ENCODE assay signal across 20 cellular contexts in genomic region chr3:140455476-140455875, GRCh38.
DNase-seq lines count a peak whose midpoint lies in the region; ATAC-seq and TF ChIP-seq lines count a peak whose summit lies in the region.
"Had no signal": no experiment of that assay in that cellular context is flagged by ENCODE, and none has a peak within 500 bp of the region (broad histone marks: within the 10 kb centered on the region; RNA-seq: fewer than 3 reads in every experiment).

No MANE protein-coding gene starts in this region.

- peak; percentile 98 for DNase-seq in NCI-H2171 (lab: John Stamatoyannopoulos, UW)
- DNase-seq in SJCRH30, result peak; percentile 49 to 52
- peak; percentile 75 for DNase-seq in glutamatergic neuron
- peak; percentile 30 for DNase-seq in skeletal muscle cell (ENCODE audit: low read depth)
- DNase-seq in stimulated activated naive CD8-positive, alpha-beta T cell treated with anti-CD3 and anti-CD28 coated beads, Interleukin-15, Interleukin-2, amounts not matched to agents 100 U/mL and 50 U/mL, for 24 hours, result no peak
- DNase-seq in GM23248, result no peak
- no peak for DNase-seq in activated effector memory CD4-positive, alpha-beta T cell treated with anti-CD3 and anti-CD28 coated beads, Interleukin-2, amount 50 U/mL, for 16 hours
- DNase-seq: CD4-positive, CD25-positive, alpha-beta regulatory T cell; DMS79 treated with DMSO at 0.1 percent for 48 hours; H9; HFFc6; Kasumi-1; MG63; NCI-H1436; NCI-H2029; NCI-H510A; NCI-H82; OCI-M1 had no signal

- H3K4me1 Mint-ChIP-seq in glutamatergic neuron (ENCODE audit: low read depth, unreplicated experiment), result peaks cover 19% of the 10 kb centered on the region
- H3K4me1 Mint-ChIP-seq: CD4-positive, CD25-positive, alpha-beta regulatory T cell had no signal

- H3K4me1 ChIP-seq in SJCRH30, result no peaks in the 10 kb centered on the region
- no peaks in the 10 kb centered on the region for H3K4me1 ChIP-seq in GM23248 (ENCODE audit: insufficient read depth)
- H3K4me1 ChIP-seq: SJSA1 had no signal

- ATAC-seq in GM21825 (IDR thresholded peaks at IDR 0.05; ENCODE audit: unreplicated experiment), result no peak
- ATAC-seq in stimulated activated naive CD8-positive, alpha-beta T cell treated with anti-CD3 and anti-CD28 coated beads, Interleukin-15, Interleukin-2, amounts not matched to agents 100 U/mL and 50 U/mL, for 24 hours, result no peak

- H3K9ac ChIP-seq in GM23248, result no peak overlapping the region

- peak overlapping the region; percentile 92 for H3K27ac Mint-ChIP-seq in glutamatergic neuron (ENCODE audit: unreplicated experiment)
- H3K27ac Mint-ChIP-seq: CD4-positive, CD25-positive, alpha-beta regulatory T cell; H9; HFFc6 had no signal

- H3K36me3 ChIP-seq in SJCRH30 (no peaks in the 10 kb centered on the region), GM23248 (ENCODE audit: low read depth) (no peaks in the 10 kb centered on the region)
- H3K36me3 ChIP-seq: MG63, SJSA1 had no signal

- peaks cover 4% of the 10 kb centered on the region for H3K27me3 Mint-ChIP-seq in glutamatergic neuron (ENCODE audit: unreplicated experiment)
- H3K27me3 Mint-ChIP-seq: CD4-positive, CD25-positive, alpha-beta regulatory T cell had no signal

- in situ Hi-C loops in GM23248 (cut with MboI), result no loop called here

- no peaks in the 10 kb centered on the region for H4K20me1 ChIP-seq in GM23248 (ENCODE audit: insufficient read depth)

- H3K36me3 Mint-ChIP-seq in glutamatergic neuron (ENCODE audit: unreplicated experiment), result no peaks in the 10 kb centered on the region
- H3K36me3 Mint-ChIP-seq: CD4-positive, CD25-positive, alpha-beta regulatory T cell had no signal

- no peak overlapping the region for H2AFZ ChIP-seq in GM23248

- H3K9me3 Mint-ChIP-seq in glutamatergic neuron (ENCODE audit: unreplicated experiment), result peaks cover 5% of the 10 kb centered on the region
- H3K9me3 Mint-ChIP-seq: H9 had no signal

- H3K4me2 ChIP-seq in GM23248 (ENCODE audit: unreplicated experiment), result no peak overlapping the region

- no peaks in the 10 kb centered on the region for H3K79me2 ChIP-seq in GM23248 (ENCODE audit: insufficient read depth)

- H3K27me3 ChIP-seq in SJCRH30 (no peaks in the 10 kb centered on the region), GM23248 (replicated peaks; ENCODE audit: insufficient read depth) (no peaks in the 10 kb centered on the region)
- H3K27me3 ChIP-seq: MG63, SJSA1 had no signal

- WGBS in GM23248 (ENCODE audit: low coverage in 1 of 2, low lambda C conversion rate in 2 of 2, missing lambda C conversion rate in 2 of 2), 2 experiments, result 15 to 39% methylated on average over 2 of the region's 2 CpGs

- H3K4me3 ChIP-seq in SJCRH30 (no peak overlapping the region), skeletal muscle cell (ENCODE audit: low read depth, low read length) (no peak overlapping the region), GM23248 (no peak overlapping the region)
- H3K4me3 ChIP-seq: MG63, SJSA1 had no signal

- H3F3A ChIP-seq in GM23248 (ENCODE audit: insufficient read depth), result no peaks in the 10 kb centered on the region

- no peak overlapping the region for H3K4me3 Mint-ChIP-seq in glutamatergic neuron (ENCODE audit: unreplicated experiment)
- H3K4me3 Mint-ChIP-seq: CD4-positive, CD25-positive, alpha-beta regulatory T cell; H9; HFFc6 had no signal

- H3K9me2 ChIP-seq in GM23248 (ENCODE audit: insufficient read depth), result no peaks in the 10 kb centered on the region

- H3K9me3 ChIP-seq in SJCRH30 (replicated peaks) (no peaks in the 10 kb centered on the region), GM23248 (ENCODE audit: low read depth) (no peaks in the 10 kb centered on the region)
- H3K9me3 ChIP-seq: MG63, SJSA1 had no signal

- TF ChIP-seq CTCF in glutamatergic neuron (IDR thresholded peaks at IDR 0.05; ENCODE audit: partially characterized antibody, unreplicated experiment), result no peak

- H3K27ac ChIP-seq in SJCRH30 (no peak overlapping the region), GM23248 (no peak overlapping the region)
- H3K27ac ChIP-seq: SJSA1 had no signal

Comparison
In these comparisons a context has a peak if more than half of its experiments do, and no peak if none do; other contexts are left out.
1. DNase-seq: peak in NCI-H2171 (single experiment), SJCRH30 (2 of 2), glutamatergic neuron (single experiment) and skeletal muscle cell (single experiment); none in stimulated activated naive CD8-positive, alpha-beta T cell treated with anti-CD3 and anti-CD28 coated beads, Interleukin-15, Interleukin-2, amounts not matched to agents 100 U/mL and 50 U/mL, for 24 hours (single experiment), GM23248 (single experiment) and activated effector memory CD4-positive, alpha-beta T cell treated with anti-CD3 and anti-CD28 coated beads, Interleukin-2, amount 50 U/mL, for 16 hours (single experiment).